In genomic region chr7:137445268-137445667, GRCh38 we compare ENCODE assay signal across 3 cellular contexts.
"Had no signal": no experiment of that assay in that cellular context is flagged by ENCODE, and none has a peak within 500 bp of the region (broad histone marks: within the 10 kb centered on the region; RNA-seq: fewer than 3 reads in every experiment).

No MANE protein-coding gene starts in this region.

- ATAC-seq: GM12878 had no signal

- DNase-seq: GDM1, GF-D8 had no signal

- H3K4me3 ChIP-seq: GM12878 had no signal
